ENCODE assay signal across 19 cellular contexts in the genomic region with DNA sequence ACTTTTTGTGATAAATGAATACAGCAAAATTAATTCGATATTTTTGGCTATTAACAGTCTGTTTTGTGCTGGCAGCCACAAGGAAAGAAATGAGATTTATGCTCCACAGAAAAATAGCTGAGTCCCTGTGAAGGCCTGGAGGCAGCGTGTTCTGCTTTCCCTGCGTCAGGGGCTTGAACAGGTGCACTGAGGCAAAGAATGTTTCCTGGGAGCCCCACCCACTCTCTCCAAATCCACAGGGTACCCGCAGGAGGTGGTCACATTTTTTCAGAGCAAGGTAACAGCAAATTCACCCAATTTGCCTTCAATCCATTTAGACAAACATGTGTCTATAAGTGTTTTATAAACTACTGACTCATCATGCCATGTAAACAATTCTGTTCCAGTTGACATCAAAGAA.
DNase-seq lines count a peak whose midpoint lies in the region; ATAC-seq and TF ChIP-seq lines count a peak whose summit lies in the region.
"Had no signal": no experiment of that assay in that cellular context is flagged by ENCODE, and none has a peak within 500 bp of the region (broad histone marks: within the 10 kb centered on the region; RNA-seq: fewer than 3 reads in every experiment).

No MANE protein-coding gene starts in this region.

- peak overlapping the region; percentile 86; the same call in 1 of the 2 replicates for H3K27ac ChIP-seq in HUES64 (ENCODE audit: low read depth, low read length)
- H3K27ac ChIP-seq in coronary artery: no peak overlapping the region
- no peak overlapping the region for H3K27ac ChIP-seq in dorsolateral prefrontal cortex
- H3K27ac ChIP-seq: KMS-11 had no signal

- intact Hi-C loops in dorsolateral prefrontal cortex (cut with DNase I): no loop called here
- intact Hi-C loops in CD14-positive monocyte (cut with micrococcal nuclease): no loop called here

- H3K9me3 Mint-ChIP-seq in CD14-positive monocyte: peaks cover 0 to 8% (median 5%) of the 10 kb centered on the region in 7 donors

- H3K36me3 ChIP-seq in HUES64 (ENCODE audit: insufficient read depth, low read length): no peaks in the 10 kb centered on the region

- ATAC-seq in GM21619 (IDR thresholded peaks at IDR 0.05; ENCODE audit: unreplicated experiment): no peak

- peak; percentile 13 for DNase-seq in activated CD8-positive, alpha-beta memory T cell treated with anti-CD3 and anti-CD28 coated beads for 24 hours
- no peak for DNase-seq in activated CD8-positive, alpha-beta memory T cell treated with anti-CD3 and anti-CD28 coated beads, Interleukin-2, amount 50 U/mL, for 4 hours
- DNase-seq in coronary artery (ENCODE audit: low spot score) (peak; percentile 9), ureter (ENCODE audit: low spot score) (peak; percentile 17), dorsolateral prefrontal cortex (no peak), CD14-positive monocyte (ENCODE audit: low spot score) (no peak)
- DNase-seq: CD4-positive, CD25-positive, alpha-beta regulatory T cell; GOT3; HCEC 1CT; NCI-H1048; NCI-H1694; NCI-H2029 treated with DMSO at 0.1 percent for 48 hours; NCI-H510A; RPMI8226; SHP77 had no signal

- H3K4me1 Mint-ChIP-seq in CD14-positive monocyte: no peaks in the 10 kb centered on the region
- H3K4me1 Mint-ChIP-seq: CD4-positive, CD25-positive, alpha-beta regulatory T cell; IgD-negative memory B cell had no signal

- H3K27me3 ChIP-seq in HUES64 (ENCODE audit: insufficient read depth, low read length) (no peaks in the 10 kb centered on the region), dorsolateral prefrontal cortex (peaks cover 0 to 25% (median 0%) of the 10 kb centered on the region in 45 donors)

- peaks cover 0 to 3% (median 3%) of the 10 kb centered on the region in 3 donors for H3K27me3 Mint-ChIP-seq in CD14-positive monocyte (ENCODE audit: low read depth in 3 of 3)
- H3K27me3 Mint-ChIP-seq: IgD-negative memory B cell had no signal

- no peaks in the 10 kb centered on the region for H3K36me3 Mint-ChIP-seq in CD14-positive monocyte
- H3K36me3 Mint-ChIP-seq: CD4-positive, CD25-positive, alpha-beta regulatory T cell; IgD-negative memory B cell had no signal

- WGBS in HUES64: 89% methylated on average over 4 of the region's 4 CpGs

- no peak overlapping the region for H3K4me3 ChIP-seq in HUES64 (ENCODE audit: low read length)
- no peak overlapping the region for H3K4me3 ChIP-seq in coronary artery
- H3K4me3 ChIP-seq in dorsolateral prefrontal cortex: no peak overlapping the region

- TF ChIP-seq CTCF in coronary artery (IDR thresholded peaks at IDR 0.05): no peak
- TF ChIP-seq CTCF in dorsolateral prefrontal cortex (IDR thresholded peaks at IDR 0.05 in 54 of 56, conservative IDR thresholded peaks at IDR 0.05 in 2 of 56; ENCODE audit: low read depth in 1 of 56, partially characterized antibody in 56 of 56): no peak
- no peak for TF ChIP-seq CTCF in CD14-positive monocyte (IDR thresholded peaks at IDR 0.05)

- H3K9ac ChIP-seq in HUES64 (ENCODE audit: low read depth, low read length): no peak overlapping the region
- H3K9ac ChIP-seq: KMS-11 had no signal

- peaks cover 27% of the 10 kb centered on the region for H3K4me1 ChIP-seq in HUES64 (ENCODE audit: insufficient read depth, low read length)

- no peak overlapping the region for H3K4me3 Mint-ChIP-seq in CD14-positive monocyte
- H3K4me3 Mint-ChIP-seq: CD4-positive, CD25-positive, alpha-beta regulatory T cell; IgD-negative memory B cell had no signal

- H3K27ac Mint-ChIP-seq in CD14-positive monocyte: no peak overlapping the region
- H3K27ac Mint-ChIP-seq: CD4-positive, CD25-positive, alpha-beta regulatory T cell; IgD-negative memory B cell had no signal

- no peaks in the 10 kb centered on the region for H3K9me3 ChIP-seq in HUES64 (ENCODE audit: insufficient read depth, low read depth, low read length)

Comparison
In these comparisons a context has a peak if more than half of its experiments do, and no peak if none do; other contexts are left out.
1. DNase-seq: peak in activated CD8-positive, alpha-beta memory T cell treated with anti-CD3 and anti-CD28 coated beads for 24 hours (single experiment), coronary artery (single experiment) and ureter (single experiment); none in activated CD8-positive, alpha-beta memory T cell treated with anti-CD3 and anti-CD28 coated beads, Interleukin-2, amount 50 U/mL, for 4 hours (single experiment), dorsolateral prefrontal cortex (0 of 10) and CD14-positive monocyte (single experiment).